10 cellular contexts compared by ENCODE assay signal in the genomic region with DNA sequence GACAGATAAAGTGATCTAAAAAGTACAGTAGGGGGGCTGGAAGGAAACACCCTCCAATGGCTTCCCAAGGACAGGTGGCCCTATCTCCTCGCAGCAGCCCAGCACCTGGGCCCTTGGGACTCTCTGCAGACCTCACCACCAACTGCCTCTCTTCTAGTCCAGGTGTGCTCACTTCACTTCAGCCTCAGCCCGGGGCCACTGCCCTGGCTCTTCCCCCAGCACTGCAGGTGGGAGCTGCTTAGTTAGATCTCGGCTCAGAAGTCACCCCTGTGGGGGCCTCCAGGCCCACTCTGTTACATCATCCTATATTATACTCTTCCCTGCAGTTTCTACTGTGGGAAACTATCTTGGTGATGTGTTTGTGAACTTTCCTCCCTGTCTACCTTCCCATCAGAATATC. TPM values are rescaled to one million over a fixed set of nuclear protein-coding genes. Genes with fewer than 3 reads are reported as not detected.
A peak's percentile ranks its signal among the peaks of the same experiment; 100 is the strongest.
DNase-seq lines count a peak whose midpoint lies in the region; ATAC-seq, FAIRE-seq and TF ChIP-seq lines count a peak whose summit lies in the region.
"Had no signal": no experiment of that assay in that cellular context is flagged by ENCODE, and none has a peak within 500 bp of the region (broad histone marks: within the 10 kb centered on the region; RNA-seq: fewer than 3 reads in every experiment).

No MANE protein-coding gene starts in this region.

- 96% methylated on average over 3 of the region's 3 CpGs for WGBS in mammary epithelial cell (ENCODE audit: low coverage, missing lambda C conversion rate)
- 67% methylated on average over 3 of the region's 3 CpGs for WGBS in urinary bladder

- H3K9me3 Mint-ChIP-seq in MCF 10A (ENCODE audit: unreplicated experiment) (no peaks in the 10 kb centered on the region), naive B cell (no peaks in the 10 kb centered on the region)

- no peak overlapping the region for H3K4me2 ChIP-seq in mammary epithelial cell (ENCODE audit: insufficient read depth, low read depth, low read length)

- no peaks in the 10 kb centered on the region for H3K36me3 ChIP-seq in mammary epithelial cell (ENCODE audit: insufficient read depth, low read length)
- no peaks in the 10 kb centered on the region for H3K36me3 ChIP-seq in urinary bladder (ENCODE audit: insufficient read depth)

- no peak overlapping the region for H3K4me3 ChIP-seq in mammary epithelial cell (replicated peaks in 1 of 3; ENCODE audit: insufficient read depth in 1 of 3, low read depth in 2 of 3, low read length in 3 of 3)
- peak overlapping the region; percentile 26 for H3K4me3 ChIP-seq in urinary bladder (ENCODE audit: low read depth, low read length)
- H3K4me3 ChIP-seq in foreskin fibroblast (ENCODE audit: low read depth in 1 of 2, low read length in 2 of 2), result no peak overlapping the region

- no peak overlapping the region for H2AFZ ChIP-seq in mammary epithelial cell (ENCODE audit: low read depth, low read length)

- peaks cover 10% of the 10 kb centered on the region for H3K27me3 ChIP-seq in mammary epithelial cell (ENCODE audit: insufficient read depth, low read length)

- H3K27me3 Mint-ChIP-seq in MCF 10A (ENCODE audit: insufficient read depth, unreplicated experiment) (no peaks in the 10 kb centered on the region), naive B cell (peaks cover 28 to 54% (median 39%) of the 10 kb centered on the region in 3 donors)

- H3K27ac ChIP-seq in mammary epithelial cell (ENCODE audit: insufficient read depth, low read depth, low read length) (no peak overlapping the region), cingulate gyrus (ENCODE audit: low read depth, low read length) (peak overlapping the region; percentile 86), urinary bladder (ENCODE audit: low read depth) (no peak overlapping the region)

- H3K27ac Mint-ChIP-seq in MCF 10A (ENCODE audit: low read depth, unreplicated experiment) (no peak overlapping the region), naive B cell (peak overlapping the region in 1 of 6 donors; percentile 75)
- H3K27ac Mint-ChIP-seq: CD14-positive monocyte had no signal

- POLR2A ChIA-PET in MCF 10A (lab: Yijun Ruan, JAX), result no interaction called here

- H3K4me1 Mint-ChIP-seq in MCF 10A (ENCODE audit: insufficient read depth, unreplicated experiment) (peaks cover 4% of the 10 kb centered on the region), naive B cell (peaks cover 14 to 22% (median 19%) of the 10 kb centered on the region in 3 donors)

- dilution Hi-C loops in mammary epithelial cell (cut with HindIII; ENCODE audit: low sequenced_read_pairs), result no loop called here

- no peak overlapping the region for H3K9ac ChIP-seq in mammary epithelial cell (ENCODE audit: insufficient read depth, low read length)

- H3K9me3 ChIP-seq in mammary epithelial cell (replicated peaks; ENCODE audit: insufficient read depth, low read length), result no peaks in the 10 kb centered on the region

- BruUV-seq in MCF 10A (replicated peaks; lab: Mats Ljungman, UMichigan), result no TSS peak
- BruUV-seq in mammary epithelial cell (replicated peaks; lab: Mats Ljungman, UMichigan), result no TSS peak

- CTCF ChIA-PET in MCF 10A (lab: Yijun Ruan, JAX) (no interaction called here), mammary epithelial cell (lab: Charles Lee; ENCODE audit: low non-redundant PET) (no interaction called here)

- FAIRE-seq in RCC 7860 (lab: Jason Lieb, UNC), result no peak
- FAIRE-seq: frontal cortex had no signal

- no peak for TF ChIP-seq CTCF in MCF 10A (IDR thresholded peaks at IDR 0.05; ENCODE audit: unreplicated experiment)
- no peak for TF ChIP-seq CTCF in mammary epithelial cell (conservative IDR thresholded peaks at IDR 0.05 in 1 of 2, IDR thresholded peaks at IDR 0.05 in 1 of 2; ENCODE audit: extremely low read depth in 1 of 2, insufficient read depth in 1 of 2, low read depth in 1 of 2, low read length in 2 of 2)
- TF ChIP-seq CTCF in foreskin fibroblast (IDR thresholded peaks at IDR 0.05; ENCODE audit: low read depth, low read length), result no peak

- H3K36me3 Mint-ChIP-seq in MCF 10A (ENCODE audit: insufficient read depth, unreplicated experiment), result no peaks in the 10 kb centered on the region
- H3K36me3 Mint-ChIP-seq in naive B cell, result no peaks in the 10 kb centered on the region

- DNase-seq in MCF 10A (ENCODE audit: unreplicated experiment), result no peak
- no peak for DNase-seq in mammary epithelial cell
- DNase-seq in naive B cell, result no peak
- DNase-seq in NCI-H446 treated with DMSO at 0.1 percent for 48 hours (lab: John Stamatoyannopoulos, UW), result no peak
- no peak for DNase-seq in RCC 7860 (ENCODE audit: low spot score)
- DNase-seq in foreskin fibroblast, result no peak

- H3K79me2 ChIP-seq in mammary epithelial cell (ENCODE audit: insufficient read depth, low read length), result no peaks in the 10 kb centered on the region

- H3K4me3 Mint-ChIP-seq in MCF 10A (ENCODE audit: unreplicated experiment) (peak overlapping the region; percentile 81), naive B cell (peak overlapping the region; percentile 48 to 96 (median 90))

- H3K4me1 ChIP-seq in mammary epithelial cell (ENCODE audit: insufficient read depth, low read length) (peaks cover 18% of the 10 kb centered on the region), urinary bladder (ENCODE audit: insufficient read depth) (no peaks in the 10 kb centered on the region)

- H4K20me1 ChIP-seq in mammary epithelial cell (ENCODE audit: insufficient read depth, low read length), result no peaks in the 10 kb centered on the region

- in situ Hi-C loops in mammary epithelial cell (cut with MboI; ENCODE audit: low sequenced_read_pairs in 2 of 2), result no loop called here

- intact Hi-C loops in MCF 10A (cut with micrococcal nuclease) (no loop called here), mammary epithelial cell (cut with micrococcal nuclease) (loop anchor here (5.0 kb wide), 2 partner anchors 73 to 88 kb away; no protein-coding TSS in a partner anchor)

- no peak for ATAC-seq in naive B cell (ENCODE audit: low read depth in 2 of 2)

RNA-seq across cellular contexts. Expression of a gene that starts 2.0 kb away (rescaled TPM):
- total RNA-seq in MCF 10A (2022) (5.3 and 8.3 TPM in 2 replicates), mammary epithelial cell (under 1 TPM; 0.17 to 0.61 TPM), urinary bladder (1.6 TPM)
- polyA plus RNA-seq in mammary epithelial cell (0.05 TPM), naive B cell (ENCODE audit: low read depth in 6 of 6) (under 1 TPM in 2 of 6 donors, not detected in 4; 0.09 to 0.24 TPM), urinary bladder (57.3 TPM)
- not detected for polyA minus RNA-seq in mammary epithelial cell
- polyA plus RNA-seq: CD14-positive monocyte had no signal

RNA-seq across cellular contexts. Expression of a gene that starts 39.5 kb away (rescaled TPM):
- total RNA-seq in MCF 10A (2022) (not detected in 2 replicates), mammary epithelial cell (not detected), urinary bladder (not detected)
- polyA plus RNA-seq in mammary epithelial cell (not detected), naive B cell (ENCODE audit: low read depth in 6 of 6) (not detected), urinary bladder (not detected)
- polyA minus RNA-seq in mammary epithelial cell, result not detected
- polyA plus RNA-seq: CD14-positive monocyte had no signal
